Comparison of ENCODE assay signal across 1 cellular context in the genomic region with DNA sequence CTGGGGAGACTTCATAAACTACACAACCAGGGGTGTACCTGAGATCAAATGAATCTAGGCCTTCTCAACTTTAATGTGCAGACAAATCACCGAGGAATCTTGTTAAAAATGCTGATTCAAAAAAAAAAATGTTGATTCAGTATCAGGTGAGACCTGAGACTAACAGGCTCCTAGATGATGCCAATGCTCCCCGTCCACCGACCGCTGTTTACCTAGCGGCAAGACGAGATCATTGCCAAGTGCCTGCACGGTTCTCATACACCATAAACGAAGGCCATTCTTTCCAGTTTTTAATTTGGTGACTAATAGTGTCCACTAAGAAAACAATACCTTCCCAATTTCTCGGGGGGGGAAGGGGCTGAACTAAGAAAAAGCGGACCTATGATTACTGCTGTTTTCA.
TF ChIP-seq lines count a peak whose summit lies in the region.

No MANE protein-coding gene starts in this region.

TF ChIP-seq in H1, 55 proteins besides CTCF, POLR2A, EP300 and RAD21 (continued from another document):
- no peak for TF ChIP-seq RFX5 (IDR thresholded peaks at IDR 0.05; ENCODE audit: borderline replicate concordance, low read depth, low read length)
- no peak for TF ChIP-seq SAP30 (IDR thresholded peaks at IDR 0.05; ENCODE audit: insufficient read depth, insufficient replicate concordance, low read length)
- TF ChIP-seq ASH2L (IDR thresholded peaks at IDR 0.05; ENCODE audit: low read length) = no peak
- TF ChIP-seq TCF12 (IDR thresholded peaks at IDR 0.05; ENCODE audit: low read depth, low read length) = no peak
- TF ChIP-seq YY1 (IDR thresholded peaks at IDR 0.05; ENCODE audit: low read depth, low read length) = no peak
- no peak for TF ChIP-seq SRF (IDR thresholded peaks at IDR 0.05; ENCODE audit: low read depth, low read length)
- TF ChIP-seq HDAC2 (IDR thresholded peaks at IDR 0.05; ENCODE audit: borderline replicate concordance in 1 of 2, low read depth in 2 of 2, low read length in 2 of 2) = no peak
- no peak for TF ChIP-seq ZNF274 (IDR thresholded peaks at IDR 0.05; ENCODE audit: borderline replicate concordance, extremely low read depth, low read length)
- TF ChIP-seq CEBPB (IDR thresholded peaks at IDR 0.05; ENCODE audit: low read depth, low read length) = no peak
- TF ChIP-seq SP4 (IDR thresholded peaks at IDR 0.05; ENCODE audit: low read length) = no peak
TF ChIP-seq in H1: peak in this region for 0.
